In the genomic region with DNA sequence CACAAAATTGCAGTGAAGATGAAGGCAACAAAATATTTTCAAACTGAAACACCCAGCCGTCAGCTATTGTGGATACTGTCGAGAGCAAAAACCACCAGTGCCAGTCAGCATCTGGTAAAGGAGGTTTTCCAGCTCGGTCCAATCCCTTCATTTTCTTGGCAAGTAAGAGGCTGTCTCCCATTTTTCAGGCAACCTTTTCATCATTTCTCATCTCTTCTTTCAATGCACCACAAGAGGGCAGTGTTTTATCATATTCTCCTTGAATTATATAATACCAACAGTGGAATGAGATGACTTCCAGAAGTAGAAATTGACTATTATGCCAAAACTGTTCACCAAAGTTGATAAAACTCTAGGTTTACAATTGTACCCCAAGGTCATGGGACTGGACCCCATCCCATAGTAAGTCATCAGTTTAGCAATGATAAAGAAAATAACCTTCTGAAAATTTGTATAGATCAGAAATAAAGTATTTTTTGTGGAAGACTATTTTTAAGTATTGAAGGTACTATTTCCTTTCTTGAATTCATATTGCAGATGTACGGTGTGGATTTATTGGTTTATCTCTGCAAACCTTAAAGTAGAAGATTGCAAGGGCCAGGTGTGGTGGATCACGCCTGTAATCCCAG, we compare ENCODE assay signal across 8 cellular contexts. TPM values are rescaled to one million over a fixed set of nuclear protein-coding genes. Genes with fewer than 3 reads are reported as not detected.
DNase-seq lines count a peak whose midpoint lies in the region; ATAC-seq, FAIRE-seq and TF ChIP-seq lines count a peak whose summit lies in the region.

No MANE protein-coding gene starts in this region.

- peak; percentile 82 for FAIRE-seq in TTC549 (lab: Jason Lieb, UNC)

- H3K36me3 Mint-ChIP-seq in natural killer cell (no peaks in the 10 kb centered on the region), osteocyte (ENCODE audit: unreplicated experiment) (peaks cover 37% of the 10 kb centered on the region)
- no peaks in the 10 kb centered on the region for H3K36me3 Mint-ChIP-seq in natural killer cell treated with Interleukin-12 subunit alpha and Interleukin-12 subunit beta and Interleukin-15 and Interleukin-18, amount 100 ng/mL, for 72 hours

- no peak overlapping the region for H3K4me3 Mint-ChIP-seq in natural killer cell
- no peak overlapping the region for H3K4me3 Mint-ChIP-seq in natural killer cell treated with Interleukin-12 subunit alpha and Interleukin-12 subunit beta and Interleukin-15 and Interleukin-18, amount 100 ng/mL, for 72 hours
- H3K4me3 Mint-ChIP-seq in osteocyte (ENCODE audit: unreplicated experiment): no peak overlapping the region

- TF ChIP-seq CTCF in natural killer cell (IDR thresholded peaks at IDR 0.05) (peak; percentile 77), osteocyte (IDR thresholded peaks at IDR 0.05) (peak; percentile 75)

- intact Hi-C loops in natural killer cell (cut with micrococcal nuclease): loop anchor here (1.0 to 10.0 kb wide), 2 partner anchors 45 to 945 kb away; a partner anchor contains a TSS

- peak in 2 of 3 donors; percentile 62 to 70 for ATAC-seq in natural killer cell
- ATAC-seq in natural killer cell treated with Interleukin-12 subunit alpha and Interleukin-12 subunit beta and Interleukin-15 and Interleukin-18, amount 100 ng/mL, for 72 hours: no peak
- ATAC-seq in GM18870 (IDR thresholded peaks at IDR 0.05; ENCODE audit: unreplicated experiment): no peak
- ATAC-seq in HG03196 (IDR thresholded peaks at IDR 0.05; ENCODE audit: unreplicated experiment): no peak

- peak overlapping the region; percentile 32 to 65 for H3K27ac Mint-ChIP-seq in natural killer cell
- H3K27ac Mint-ChIP-seq in natural killer cell treated with Interleukin-12 subunit alpha and Interleukin-12 subunit beta and Interleukin-15 and Interleukin-18, amount 100 ng/mL, for 72 hours: no peak overlapping the region
- peak overlapping the region; percentile 24 for H3K27ac Mint-ChIP-seq in osteocyte (ENCODE audit: unreplicated experiment)

- DNase-seq in natural killer cell (no peak), NCI-H146 (lab: John Stamatoyannopoulos, UW) (peak; percentile 47), fibroblast of the conjunctiva (ENCODE audit: low read depth) (peak; percentile 66), osteocyte (ENCODE audit: extremely low spot score, unreplicated experiment) (no peak)
- no peak for DNase-seq in natural killer cell treated with Interleukin-12 subunit alpha and Interleukin-12 subunit beta and Interleukin-15 and Interleukin-18, amount 100 ng/mL, for 72 hours (ENCODE audit: low spot score)

- no peaks in the 10 kb centered on the region for H3K27me3 Mint-ChIP-seq in natural killer cell (ENCODE audit: low read depth in 2 of 2)
- no peaks in the 10 kb centered on the region for H3K27me3 Mint-ChIP-seq in natural killer cell treated with Interleukin-12 subunit alpha and Interleukin-12 subunit beta and Interleukin-15 and Interleukin-18, amount 100 ng/mL, for 72 hours
- no peaks in the 10 kb centered on the region for H3K27me3 Mint-ChIP-seq in osteocyte (ENCODE audit: unreplicated experiment)

- H3K4me1 Mint-ChIP-seq in natural killer cell: peaks cover 0 to 7% of the 10 kb centered on the region in 2 donors
- H3K4me1 Mint-ChIP-seq in natural killer cell treated with Interleukin-12 subunit alpha and Interleukin-12 subunit beta and Interleukin-15 and Interleukin-18, amount 100 ng/mL, for 72 hours (ENCODE audit: low read depth in 2 of 2): peaks cover 0 to 7% of the 10 kb centered on the region in 2 donors
- H3K4me1 Mint-ChIP-seq in osteocyte (ENCODE audit: unreplicated experiment): peaks cover 6% of the 10 kb centered on the region

- no peaks in the 10 kb centered on the region for H3K9me3 Mint-ChIP-seq in natural killer cell
- H3K9me3 Mint-ChIP-seq in natural killer cell treated with Interleukin-12 subunit alpha and Interleukin-12 subunit beta and Interleukin-15 and Interleukin-18, amount 100 ng/mL, for 72 hours: no peaks in the 10 kb centered on the region
- H3K9me3 Mint-ChIP-seq in osteocyte (ENCODE audit: unreplicated experiment): no peaks in the 10 kb centered on the region

RNA-seq across cellular contexts. Expression of a gene that starts 16.8 kb away (rescaled TPM):
- total RNA-seq in natural killer cell (1 to 10 TPM; 4.0 to 4.8 (median 4.5) TPM), osteocyte (389 and 470 TPM in 2 replicates)
- 10 to 100 TPM; 15.6 to 29.2 TPM for total RNA-seq in natural killer cell treated with Interleukin-12 subunit alpha and Interleukin-12 subunit beta and Interleukin-15 and Interleukin-18, amount 100 ng/mL, for 72 hours

RNA-seq across cellular contexts. Expression of a gene that starts 45.2 kb away (rescaled TPM):
- total RNA-seq in natural killer cell: 10 to 100 TPM; 20.9 to 34.4 (median 32.0) TPM
- total RNA-seq in natural killer cell treated with Interleukin-12 subunit alpha and Interleukin-12 subunit beta and Interleukin-15 and Interleukin-18, amount 100 ng/mL, for 72 hours: 100 to 1,000 TPM in 1 of 2 donors, 10 to 100 TPM in 1; 61.6 to 119 TPM
- 41.9 and 43.3 TPM in 2 replicates for total RNA-seq in osteocyte

RNA-seq across cellular contexts. Expression of a gene that starts 52.6 kb away (rescaled TPM):
- total RNA-seq in natural killer cell: 10 to 100 TPM; 72.8 to 95.6 (median 81.6) TPM
- 10 to 100 TPM; 82.8 to 93.2 TPM for total RNA-seq in natural killer cell treated with Interleukin-12 subunit alpha and Interleukin-12 subunit beta and Interleukin-15 and Interleukin-18, amount 100 ng/mL, for 72 hours
- 36.2 and 38.2 TPM in 2 replicates for total RNA-seq in osteocyte

Comparison
In these comparisons a context has a peak if more than half of its experiments do, and no peak if none do; other contexts are left out.
1. ATAC-seq: peak in natural killer cell (2 of 3); none in natural killer cell treated with Interleukin-12 subunit alpha and Interleukin-12 subunit beta and Interleukin-15 and Interleukin-18, amount 100 ng/mL, for 72 hours (0 of 2), GM18870 (single experiment) and HG03196 (single experiment).
2. H3K27ac Mint-ChIP-seq: peak in natural killer cell (2 of 2) and osteocyte (single experiment); none in natural killer cell treated with Interleukin-12 subunit alpha and Interleukin-12 subunit beta and Interleukin-15 and Interleukin-18, amount 100 ng/mL, for 72 hours (0 of 2).
3. DNase-seq: peak in NCI-H146 (single experiment) and fibroblast of the conjunctiva (single experiment); none in natural killer cell (single experiment), natural killer cell treated with Interleukin-12 subunit alpha and Interleukin-12 subunit beta and Interleukin-15 and Interleukin-18, amount 100 ng/mL, for 72 hours (single experiment) and osteocyte (single experiment).
4. RNA of a gene that starts 16.8 kb away (total RNA-seq): 389 to 470 TPM in osteocyte; 15.6 to 29.2 TPM in natural killer cell treated with Interleukin-12 subunit alpha and Interleukin-12 subunit beta and Interleukin-15 and Interleukin-18, amount 100 ng/mL, for 72 hours and 4.0 to 4.8 TPM in natural killer cell; every median in the first group is over 10 times any median in the second.